Comparison of ENCODE assay signal across 8 cellular contexts in genomic region chr4:3074846-3075651, GRCh38. TPM values are rescaled to one million over a fixed set of nuclear protein-coding genes. Genes with fewer than 3 reads are reported as not detected.
DNase-seq lines count a peak whose midpoint lies in the region; ATAC-seq and TF ChIP-seq lines count a peak whose summit lies in the region.

No MANE protein-coding gene starts in this region.

- H3K4me3 Mint-ChIP-seq in Calu3 (ENCODE audit: low read depth, unreplicated experiment) (peak overlapping the region; percentile 95), chondrocyte (ENCODE audit: unreplicated experiment) (peak overlapping the region; percentile 94)

- H3K27ac Mint-ChIP-seq in Calu3 (ENCODE audit: unreplicated experiment) (peak overlapping the region; percentile 44), chondrocyte (ENCODE audit: unreplicated experiment) (peak overlapping the region; percentile 98)

- peaks cover 9% of the 10 kb centered on the region for H3K4me1 Mint-ChIP-seq in Calu3 (ENCODE audit: low read depth, unreplicated experiment)
- peaks cover 23% of the 10 kb centered on the region for H3K4me1 Mint-ChIP-seq in chondrocyte (ENCODE audit: low read depth)

- intact Hi-C loops in Calu3 (cut with micrococcal nuclease; ENCODE audit: unreplicated experiment): no loop called here

- no peaks in the 10 kb centered on the region for H3K9me3 Mint-ChIP-seq in Calu3 (ENCODE audit: low read depth, unreplicated experiment)
- H3K9me3 Mint-ChIP-seq in chondrocyte (ENCODE audit: low read depth): no peaks in the 10 kb centered on the region

- H3K4me3 ChIP-seq in WI38 (ENCODE audit: low read depth, low read length): peak overlapping the region; percentile 92

- H3K36me3 Mint-ChIP-seq in Calu3 (ENCODE audit: insufficient read depth, unreplicated experiment): peaks cover 17% of the 10 kb centered on the region
- no peaks in the 10 kb centered on the region for H3K36me3 Mint-ChIP-seq in chondrocyte (ENCODE audit: low read depth)

- BruUV-seq in Calu3 (replicated peaks; lab: Mats Ljungman, UMichigan): no TSS peak

- CTCF ChIA-PET in Calu3 (lab: Charles Lee) (interaction anchor here (0.6 kb wide), 2 partner anchors 53 to 317 kb away, joined by 3 to 6 read pairs; no protein-coding TSS in a partner anchor), HEK293T (lab: Yijun Ruan, JAX) (interaction anchor here (0.6 kb wide), 1 partner anchor 28 kb away, joined by 4 read pairs; no protein-coding TSS in a partner anchor)

- DNase-seq in Calu3 (peak; percentile 43), HEK293T (ENCODE audit: extremely low spot score) (peak; percentile 67), NCI-H2171 treated with DMSO at 0.1 percent for 48 hours (lab: John Stamatoyannopoulos, UW) (peak; percentile 17), chondrocyte (ENCODE audit: low spot score) (no peak), left lobe of liver (ENCODE audit: low spot score) (peak; percentile 52), mesenteric fat pad (ENCODE audit: low spot score) (no peak)
- peak; percentile 49 for DNase-seq in stimulated activated CD4-positive, alpha-beta T cell treated with anti-CD3 and anti-CD28 coated beads, Interleukin-4, amount 100 ng/mL, for 1 hour

- POLR2A ChIA-PET in HEK293T (lab: Yijun Ruan, JAX): interaction anchor here (0.5 to 1.5 kb wide), 4 partner anchors 9 to 236 kb away, joined by 3 to 4 read pairs (median 3); partner anchors contain the start of genes GRK4 and NOP14

- no peak for TF ChIP-seq CTCF in Calu3 (IDR thresholded peaks at IDR 0.05; ENCODE audit: unreplicated experiment)
- no peak for TF ChIP-seq CTCF in WI38 (IDR thresholded peaks at IDR 0.05; ENCODE audit: low read depth, low read length)
- TF ChIP-seq CTCF in chondrocyte (IDR thresholded peaks at IDR 0.05): no peak

- peak; percentile 0 for ATAC-seq in left lobe of liver

- peaks cover 6% of the 10 kb centered on the region for H3K27me3 Mint-ChIP-seq in Calu3 (ENCODE audit: unreplicated experiment)
- H3K27me3 Mint-ChIP-seq in chondrocyte (ENCODE audit: low read depth): no peaks in the 10 kb centered on the region

TF ChIP-seq in HEK293T, 16 proteins besides CTCF, POLR2A, EP300 and RAD21:
- TF ChIP-seq BHLHE40 (IDR thresholded peaks at IDR 0.05; ENCODE audit: borderline replicate concordance) (no peak), FOXA1 (IDR thresholded peaks at IDR 0.05) (no peak), SP1 (IDR thresholded peaks at IDR 0.05) (no peak), HDGF (IDR thresholded peaks at IDR 0.05; ENCODE audit: borderline replicate concordance) (no peak), SUZ12 (IDR thresholded peaks at IDR 0.05) (no peak), L3MBTL2 (conservative IDR thresholded peaks at IDR 0.05) (peak; percentile 27; the same call in 1 of the 2 replicates), FOXM1 (IDR thresholded peaks at IDR 0.05; ENCODE audit: borderline replicate concordance) (peak; percentile 43; the same call in 1 of the 2 replicates), TARDBP (IDR thresholded peaks at IDR 0.05) (no peak), LEF1 (IDR thresholded peaks at IDR 0.05; ENCODE audit: borderline replicate concordance) (no peak), FOXK2 (IDR thresholded peaks at IDR 0.05) (no peak), ELF4 (IDR thresholded peaks at IDR 0.05) (no peak), CTBP1 (IDR thresholded peaks at IDR 0.05; ENCODE audit: borderline replicate concordance) (no peak), ARNT (IDR thresholded peaks at IDR 0.05) (no peak), ZNF384 (IDR thresholded peaks at IDR 0.05) (no peak), PKNOX1 (IDR thresholded peaks at IDR 0.05) (no peak), NFRKB (IDR thresholded peaks at IDR 0.05) (no peak)

RNA-seq across cellular contexts. Expression of gene HTT, which starts 0.6 kb away (rescaled TPM):
- total RNA-seq in Calu3 (2022) (34.6 and 44.4 TPM in 2 replicates), chondrocyte (27.3 to 54.7 TPM (median 38.5 TPM) in 3 replicates), left lobe of liver (25.1 TPM), mesenteric fat pad (56.5 TPM)

RNA-seq across cellular contexts. Expression of gene HTT-AS, which starts 0.7 kb away (rescaled TPM):
- total RNA-seq in Calu3 (2022) (not detected in 2 replicates), chondrocyte (not detected in 3 replicates), left lobe of liver (not detected), mesenteric fat pad (not detected)

Comparison
In these comparisons a context has a peak if more than half of its experiments do, and no peak if none do; other contexts are left out.
1. DNase-seq: peak in Calu3 (single experiment), HEK293T (single experiment), NCI-H2171 treated with DMSO at 0.1 percent for 48 hours (single experiment), left lobe of liver (single experiment) and stimulated activated CD4-positive, alpha-beta T cell treated with anti-CD3 and anti-CD28 coated beads, Interleukin-4, amount 100 ng/mL, for 1 hour (single experiment); none in chondrocyte (single experiment) and mesenteric fat pad (single experiment).